In the genomic region with DNA sequence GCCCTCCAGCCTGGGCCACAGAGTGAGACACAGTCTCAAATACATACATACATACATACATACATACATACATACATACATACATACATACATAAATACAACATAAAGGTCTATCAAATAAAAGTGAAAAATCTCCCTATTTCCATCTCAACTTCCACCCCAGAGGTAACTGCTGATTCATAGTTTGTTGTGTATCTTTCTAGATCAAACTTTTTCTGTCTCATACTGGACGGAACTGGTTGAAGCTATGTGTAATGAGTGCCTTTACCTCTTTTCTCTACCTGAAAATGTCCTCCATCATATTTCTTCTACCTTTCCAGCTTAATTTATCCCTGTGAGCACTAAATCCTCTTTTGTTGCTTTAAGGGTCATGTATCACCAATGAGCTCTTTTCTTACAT, we compare ENCODE assay signal across 7 cellular contexts.
"Had no signal": no experiment of that assay in that cellular context is flagged by ENCODE, and none has a peak within 500 bp of the region (broad histone marks: within the 10 kb centered on the region; RNA-seq: fewer than 3 reads in every experiment).

No MANE protein-coding gene starts in this region.

- H3K4me2 ChIP-seq: GM23338 had no signal

- H3K27ac ChIP-seq: HL-60 had no signal

- H2AFZ ChIP-seq: GM23338 had no signal

- H3K4me3 ChIP-seq: GM23338, HAP-1 had no signal

- DNase-seq: H7, KG1 had no signal

- H3K36me3 ChIP-seq: HAP-1 had no signal

- FAIRE-seq: HepG2 had no signal

- H3K9me3 ChIP-seq: HAP-1 had no signal

- ATAC-seq: GM23338, HCT116, HepG2 had no signal
